1 cellular context compared by ENCODE assay signal in the genomic region with DNA sequence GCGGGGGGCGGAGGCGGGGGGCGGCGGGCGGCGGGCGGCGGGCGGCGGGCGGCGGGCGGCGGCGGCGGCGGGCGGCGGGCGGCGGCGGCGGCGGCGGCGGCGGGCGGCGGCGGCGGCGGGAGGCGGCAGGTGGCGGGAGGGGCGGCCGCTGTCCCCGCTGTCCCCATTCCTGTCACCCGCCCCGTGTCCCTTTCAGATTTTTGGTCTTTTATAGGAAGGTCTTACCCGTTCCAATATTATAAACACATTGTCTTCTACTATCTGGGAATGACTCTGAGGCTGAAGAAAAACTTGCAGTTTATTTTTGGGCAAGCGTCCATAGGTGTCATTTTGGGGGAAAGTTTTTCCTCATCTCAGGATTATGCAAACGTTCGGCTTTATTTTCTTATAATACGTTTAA.
TF ChIP-seq lines count a peak whose summit lies in the region.

No MANE protein-coding gene starts in this region.

TF ChIP-seq in GM12878, 131 proteins besides CTCF, POLR2A, EP300 and RAD21 (continued from another document):
- TF ChIP-seq, protein P1, sequence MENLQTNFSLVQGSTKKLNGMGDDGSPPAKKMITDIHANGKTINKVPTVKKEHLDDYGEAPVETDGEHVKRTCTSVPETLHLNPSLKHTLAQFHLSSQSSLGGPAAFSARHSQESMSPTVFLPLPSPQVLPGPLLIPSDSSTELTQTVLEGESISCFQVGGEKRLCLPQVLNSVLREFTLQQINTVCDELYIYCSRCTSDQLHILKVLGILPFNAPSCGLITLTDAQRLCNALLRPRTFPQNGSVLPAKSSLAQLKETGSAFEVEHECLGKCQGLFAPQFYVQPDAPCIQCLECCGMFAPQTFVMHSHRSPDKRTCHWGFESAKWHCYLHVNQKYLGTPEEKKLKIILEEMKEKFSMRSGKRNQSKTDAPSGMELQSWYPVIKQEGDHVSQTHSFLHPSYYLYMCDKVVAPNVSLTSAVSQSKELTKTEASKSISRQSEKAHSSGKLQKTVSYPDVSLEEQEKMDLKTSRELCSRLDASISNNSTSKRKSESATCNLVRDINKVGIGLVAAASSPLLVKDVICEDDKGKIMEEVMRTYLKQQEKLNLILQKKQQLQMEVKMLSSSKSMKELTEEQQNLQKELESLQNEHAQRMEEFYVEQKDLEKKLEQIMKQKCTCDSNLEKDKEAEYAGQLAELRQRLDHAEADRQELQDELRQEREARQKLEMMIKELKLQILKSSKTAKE (IDR thresholded peaks at IDR 0.05; ENCODE audit: low read depth, poor library complexity, severe bottlenecking) = no peak
- no peak for TF ChIP-seq LARP7 (IDR thresholded peaks at IDR 0.05)
- TF ChIP-seq MXI1 (IDR thresholded peaks at IDR 0.05; ENCODE audit: low read depth, low read length) = no peak
- no peak for TF ChIP-seq NR2C1 (IDR thresholded peaks at IDR 0.05)
- TF ChIP-seq CBX3 (IDR thresholded peaks at IDR 0.05; ENCODE audit: borderline replicate concordance, low read depth) = no peak
- TF ChIP-seq NR2F1 (conservative IDR thresholded peaks at IDR 0.05) = no peak
- TF ChIP-seq MEF2B (IDR thresholded peaks at IDR 0.05; ENCODE audit: partially characterized antibody, poor library complexity, severe bottlenecking) = no peak
- TF ChIP-seq, protein P2, sequence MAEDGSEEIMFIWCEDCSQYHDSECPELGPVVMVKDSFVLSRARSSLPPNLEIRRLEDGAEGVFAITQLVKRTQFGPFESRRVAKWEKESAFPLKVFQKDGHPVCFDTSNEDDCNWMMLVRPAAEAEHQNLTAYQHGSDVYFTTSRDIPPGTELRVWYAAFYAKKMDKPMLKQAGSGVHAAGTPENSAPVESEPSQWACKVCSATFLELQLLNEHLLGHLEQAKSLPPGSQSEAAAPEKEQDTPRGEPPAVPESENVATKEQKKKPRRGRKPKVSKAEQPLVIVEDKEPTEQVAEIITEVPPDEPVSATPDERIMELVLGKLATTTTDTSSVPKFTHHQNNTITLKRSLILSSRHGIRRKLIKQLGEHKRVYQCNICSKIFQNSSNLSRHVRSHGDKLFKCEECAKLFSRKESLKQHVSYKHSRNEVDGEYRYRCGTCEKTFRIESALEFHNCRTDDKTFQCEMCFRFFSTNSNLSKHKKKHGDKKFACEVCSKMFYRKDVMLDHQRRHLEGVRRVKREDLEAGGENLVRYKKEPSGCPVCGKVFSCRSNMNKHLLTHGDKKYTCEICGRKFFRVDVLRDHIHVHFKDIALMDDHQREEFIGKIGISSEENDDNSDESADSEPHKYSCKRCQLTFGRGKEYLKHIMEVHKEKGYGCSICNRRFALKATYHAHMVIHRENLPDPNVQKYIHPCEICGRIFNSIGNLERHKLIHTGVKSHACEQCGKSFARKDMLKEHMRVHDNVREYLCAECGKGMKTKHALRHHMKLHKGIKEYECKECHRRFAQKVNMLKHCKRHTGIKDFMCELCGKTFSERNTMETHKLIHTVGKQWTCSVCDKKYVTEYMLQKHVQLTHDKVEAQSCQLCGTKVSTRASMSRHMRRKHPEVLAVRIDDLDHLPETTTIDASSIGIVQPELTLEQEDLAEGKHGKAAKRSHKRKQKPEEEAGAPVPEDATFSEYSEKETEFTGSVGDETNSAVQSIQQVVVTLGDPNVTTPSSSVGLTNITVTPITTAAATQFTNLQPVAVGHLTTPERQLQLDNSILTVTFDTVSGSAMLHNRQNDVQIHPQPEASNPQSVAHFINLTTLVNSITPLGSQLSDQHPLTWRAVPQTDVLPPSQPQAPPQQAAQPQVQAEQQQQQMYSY (CRISPR knock-in tag; IDR thresholded peaks at IDR 0.05) = no peak
- TF ChIP-seq, protein P3, sequence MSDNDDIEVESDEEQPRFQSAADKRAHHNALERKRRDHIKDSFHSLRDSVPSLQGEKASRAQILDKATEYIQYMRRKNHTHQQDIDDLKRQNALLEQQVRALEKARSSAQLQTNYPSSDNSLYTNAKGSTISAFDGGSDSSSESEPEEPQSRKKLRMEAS (IDR thresholded peaks at IDR 0.05; ENCODE audit: low read depth, low read length) = no peak
